Comparison of ENCODE assay signal across 22 cellular contexts in the genomic region with DNA sequence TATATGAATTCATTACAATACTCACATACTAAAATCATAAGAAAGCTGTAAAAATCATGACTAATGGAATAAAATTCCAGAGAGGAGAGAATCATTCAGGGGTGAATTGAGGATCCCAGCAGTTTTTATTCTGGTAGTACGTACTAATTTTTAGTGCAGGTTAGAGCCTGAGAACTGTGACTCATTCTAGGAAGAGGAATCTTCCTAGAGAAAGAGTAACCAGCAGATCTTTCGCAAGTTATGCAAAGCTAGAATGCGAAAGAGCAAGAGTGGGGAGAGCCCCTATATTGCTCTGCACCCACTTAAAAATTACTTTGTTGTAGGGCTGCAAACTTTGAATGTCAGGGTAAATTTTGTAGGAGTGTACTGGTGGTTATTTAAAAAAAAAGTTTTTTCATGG.
DNase-seq lines count a peak whose midpoint lies in the region; ATAC-seq and FAIRE-seq lines count a peak whose summit lies in the region.
"Had no signal": no experiment of that assay in that cellular context is flagged by ENCODE, and none has a peak within 500 bp of the region (broad histone marks: within the 10 kb centered on the region; RNA-seq: fewer than 3 reads in every experiment).

No MANE protein-coding gene starts in this region.

- FAIRE-seq in RCC 7860 (lab: Jason Lieb, UNC): no peak
- FAIRE-seq: A549 had no signal

- peak; percentile 92 for ATAC-seq in esophagus mucosa
- ATAC-seq: A549; activated naive CD4-positive, alpha-beta T cell treated with anti-CD3 and anti-CD28 coated beads, Interleukin-2, amount 50 U/mL, for 72 hours; left cardiac atrium; naive thymus-derived CD8-positive, alpha-beta T cell; pancreas; right cardiac atrium had no signal

- DNase-seq in SKM-1 (lab: John Stamatoyannopoulos, UW; ENCODE audit: unreplicated experiment) (peak; percentile 16), SKM-1 treated with dmso at 0.1 percent for 144 hours (lab: John Stamatoyannopoulos, UW; ENCODE audit: unreplicated experiment) (no peak), RCC 7860 (ENCODE audit: low spot score) (peak; percentile 6), DMS 273 (lab: John Stamatoyannopoulos, UW; ENCODE audit: unreplicated experiment) (no peak), NCI-H2196 treated with DMSO at 0.1 percent for 48 hours (lab: John Stamatoyannopoulos, UW; ENCODE audit: unreplicated experiment) (no peak), NCI-H1105 (lab: John Stamatoyannopoulos, UW) (no peak)
- DNase-seq in stimulated activated CD4-positive, alpha-beta T cell treated with anti-CD3 and anti-CD28 coated beads, Interleukin-15, amount 100 ng/mL, for 24 hours: no peak
- DNase-seq: activated CD4-positive, alpha-beta T cell treated with anti-CD3 and anti-CD28 coated beads for 4 hours; aorta; BE2C; left cardiac atrium; MG63; naive thymus-derived CD8-positive, alpha-beta T cell; NCI-H526; pancreas; right cardiac atrium; SHP77; T-helper 1 cell; transverse colon had no signal

Comparison
In these comparisons a context has a peak if more than half of its experiments do, and no peak if none do; other contexts are left out.
1. DNase-seq: peak in SKM-1 (single experiment) and RCC 7860 (single experiment); none in SKM-1 treated with dmso at 0.1 percent for 144 hours (single experiment), DMS 273 (single experiment), NCI-H2196 treated with DMSO at 0.1 percent for 48 hours (single experiment), stimulated activated CD4-positive, alpha-beta T cell treated with anti-CD3 and anti-CD28 coated beads, Interleukin-15, amount 100 ng/mL, for 24 hours (single experiment) and NCI-H1105 (single experiment).